1 cellular context compared by ENCODE assay signal in the genomic region with DNA sequence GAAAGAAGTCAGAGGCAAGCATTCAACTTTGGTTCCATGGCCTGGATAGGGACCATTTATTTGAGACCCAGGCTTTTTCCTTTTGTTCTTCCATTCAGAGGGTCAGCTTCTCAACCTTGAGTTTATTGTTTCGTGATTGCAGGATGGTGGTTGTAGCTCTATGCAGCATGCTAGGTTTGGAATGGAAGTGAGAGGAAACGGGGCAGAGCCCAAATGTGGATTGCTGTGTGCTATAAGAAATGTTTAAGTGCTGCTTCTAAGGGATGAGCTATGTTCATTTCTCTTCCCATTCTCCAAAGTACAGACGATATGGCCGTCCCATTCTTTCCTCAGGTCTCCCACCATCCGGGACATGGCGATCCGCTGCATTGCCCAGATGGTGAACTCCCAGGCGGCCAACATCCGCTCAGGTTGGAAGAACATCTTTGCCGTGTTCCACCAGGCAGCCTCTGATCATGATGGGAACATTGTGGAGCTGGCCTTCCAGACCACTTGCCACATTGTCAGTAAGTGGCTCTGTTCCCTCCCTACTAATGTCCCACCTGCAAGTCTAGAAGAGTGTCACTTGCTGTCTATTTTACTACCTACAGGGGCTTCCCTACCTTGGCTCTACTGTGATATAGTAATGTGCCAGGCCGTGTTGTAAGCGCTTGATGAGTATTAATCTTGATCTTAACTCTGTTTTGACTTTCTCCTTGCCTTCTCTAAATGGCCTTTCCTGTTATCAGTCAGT.
A peak's percentile ranks its signal among the peaks of the same experiment; 100 is the strongest.
TF ChIP-seq lines count a peak whose summit lies in the region.

No MANE protein-coding gene starts in this region.

TF ChIP-seq in HepG2, 621 proteins besides CTCF, POLR2A, EP300 and RAD21 (continues in another document):
- TF ChIP-seq, protein P1, sequence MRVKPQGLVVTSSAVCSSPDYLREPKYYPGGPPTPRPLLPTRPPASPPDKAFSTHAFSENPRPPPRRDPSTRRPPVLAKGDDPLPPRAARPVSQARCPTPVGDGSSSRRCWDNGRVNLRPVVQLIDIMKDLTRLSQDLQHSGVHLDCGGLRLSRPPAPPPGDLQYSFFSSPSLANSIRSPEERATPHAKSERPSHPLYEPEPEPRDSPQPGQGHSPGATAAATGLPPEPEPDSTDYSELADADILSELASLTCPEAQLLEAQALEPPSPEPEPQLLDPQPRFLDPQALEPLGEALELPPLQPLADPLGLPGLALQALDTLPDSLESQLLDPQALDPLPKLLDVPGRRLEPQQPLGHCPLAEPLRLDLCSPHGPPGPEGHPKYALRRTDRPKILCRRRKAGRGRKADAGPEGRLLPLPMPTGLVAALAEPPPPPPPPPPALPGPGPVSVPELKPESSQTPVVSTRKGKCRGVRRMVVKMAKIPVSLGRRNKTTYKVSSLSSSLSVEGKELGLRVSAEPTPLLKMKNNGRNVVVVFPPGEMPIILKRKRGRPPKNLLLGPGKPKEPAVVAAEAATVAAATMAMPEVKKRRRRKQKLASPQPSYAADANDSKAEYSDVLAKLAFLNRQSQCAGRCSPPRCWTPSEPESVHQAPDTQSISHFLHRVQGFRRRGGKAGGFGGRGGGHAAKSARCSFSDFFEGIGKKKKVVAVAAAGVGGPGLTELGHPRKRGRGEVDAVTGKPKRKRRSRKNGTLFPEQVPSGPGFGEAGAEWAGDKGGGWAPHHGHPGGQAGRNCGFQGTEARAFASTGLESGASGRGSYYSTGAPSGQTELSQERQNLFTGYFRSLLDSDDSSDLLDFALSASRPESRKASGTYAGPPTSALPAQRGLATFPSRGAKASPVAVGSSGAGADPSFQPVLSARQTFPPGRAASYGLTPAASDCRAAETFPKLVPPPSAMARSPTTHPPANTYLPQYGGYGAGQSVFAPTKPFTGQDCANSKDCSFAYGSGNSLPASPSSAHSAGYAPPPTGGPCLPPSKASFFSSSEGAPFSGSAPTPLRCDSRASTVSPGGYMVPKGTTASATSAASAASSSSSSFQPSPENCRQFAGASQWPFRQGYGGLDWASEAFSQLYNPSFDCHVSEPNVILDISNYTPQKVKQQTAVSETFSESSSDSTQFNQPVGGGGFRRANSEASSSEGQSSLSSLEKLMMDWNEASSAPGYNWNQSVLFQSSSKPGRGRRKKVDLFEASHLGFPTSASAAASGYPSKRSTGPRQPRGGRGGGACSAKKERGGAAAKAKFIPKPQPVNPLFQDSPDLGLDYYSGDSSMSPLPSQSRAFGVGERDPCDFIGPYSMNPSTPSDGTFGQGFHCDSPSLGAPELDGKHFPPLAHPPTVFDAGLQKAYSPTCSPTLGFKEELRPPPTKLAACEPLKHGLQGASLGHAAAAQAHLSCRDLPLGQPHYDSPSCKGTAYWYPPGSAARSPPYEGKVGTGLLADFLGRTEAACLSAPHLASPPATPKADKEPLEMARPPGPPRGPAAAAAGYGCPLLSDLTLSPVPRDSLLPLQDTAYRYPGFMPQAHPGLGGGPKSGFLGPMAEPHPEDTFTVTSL (CRISPR knock-in tag; IDR thresholded peaks at IDR 0.05; ENCODE audit: borderline replicate concordance) = no peak
- TF ChIP-seq, protein P2, sequence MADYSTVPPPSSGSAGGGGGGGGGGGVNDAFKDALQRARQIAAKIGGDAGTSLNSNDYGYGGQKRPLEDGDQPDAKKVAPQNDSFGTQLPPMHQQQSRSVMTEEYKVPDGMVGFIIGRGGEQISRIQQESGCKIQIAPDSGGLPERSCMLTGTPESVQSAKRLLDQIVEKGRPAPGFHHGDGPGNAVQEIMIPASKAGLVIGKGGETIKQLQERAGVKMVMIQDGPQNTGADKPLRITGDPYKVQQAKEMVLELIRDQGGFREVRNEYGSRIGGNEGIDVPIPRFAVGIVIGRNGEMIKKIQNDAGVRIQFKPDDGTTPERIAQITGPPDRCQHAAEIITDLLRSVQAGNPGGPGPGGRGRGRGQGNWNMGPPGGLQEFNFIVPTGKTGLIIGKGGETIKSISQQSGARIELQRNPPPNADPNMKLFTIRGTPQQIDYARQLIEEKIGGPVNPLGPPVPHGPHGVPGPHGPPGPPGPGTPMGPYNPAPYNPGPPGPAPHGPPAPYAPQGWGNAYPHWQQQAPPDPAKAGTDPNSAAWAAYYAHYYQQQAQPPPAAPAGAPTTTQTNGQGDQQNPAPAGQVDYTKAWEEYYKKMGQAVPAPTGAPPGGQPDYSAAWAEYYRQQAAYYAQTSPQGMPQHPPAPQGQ (CRISPR knock-in tag; IDR thresholded peaks at IDR 0.05; ENCODE audit: borderline replicate concordance) = 0 out of 2 replicates have a peak, but pooled peaks have one; percentile 26
- TF ChIP-seq, protein P3, sequence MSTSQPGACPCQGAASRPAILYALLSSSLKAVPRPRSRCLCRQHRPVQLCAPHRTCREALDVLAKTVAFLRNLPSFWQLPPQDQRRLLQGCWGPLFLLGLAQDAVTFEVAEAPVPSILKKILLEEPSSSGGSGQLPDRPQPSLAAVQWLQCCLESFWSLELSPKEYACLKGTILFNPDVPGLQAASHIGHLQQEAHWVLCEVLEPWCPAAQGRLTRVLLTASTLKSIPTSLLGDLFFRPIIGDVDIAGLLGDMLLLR (CRISPR knock-in tag; IDR thresholded peaks at IDR 0.05) = no peak
- TF ChIP-seq BRCA1 (CRISPR knock-in tag; IDR thresholded peaks at IDR 0.05) = no peak
- TF ChIP-seq ZNF44 (CRISPR knock-in tag; IDR thresholded peaks at IDR 0.05) = no peak
- TF ChIP-seq NFKB2 (CRISPR knock-in tag; IDR thresholded peaks at IDR 0.05; ENCODE audit: borderline replicate concordance) = no peak
- no peak for TF ChIP-seq ZBTB8A (CRISPR knock-in tag; IDR thresholded peaks at IDR 0.05; ENCODE audit: borderline replicate concordance, low read depth)
- TF ChIP-seq, protein P4, sequence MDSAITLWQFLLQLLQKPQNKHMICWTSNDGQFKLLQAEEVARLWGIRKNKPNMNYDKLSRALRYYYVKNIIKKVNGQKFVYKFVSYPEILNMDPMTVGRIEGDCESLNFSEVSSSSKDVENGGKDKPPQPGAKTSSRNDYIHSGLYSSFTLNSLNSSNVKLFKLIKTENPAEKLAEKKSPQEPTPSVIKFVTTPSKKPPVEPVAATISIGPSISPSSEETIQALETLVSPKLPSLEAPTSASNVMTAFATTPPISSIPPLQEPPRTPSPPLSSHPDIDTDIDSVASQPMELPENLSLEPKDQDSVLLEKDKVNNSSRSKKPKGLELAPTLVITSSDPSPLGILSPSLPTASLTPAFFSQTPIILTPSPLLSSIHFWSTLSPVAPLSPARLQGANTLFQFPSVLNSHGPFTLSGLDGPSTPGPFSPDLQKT (CRISPR knock-in tag; IDR thresholded peaks at IDR 0.05; ENCODE audit: borderline replicate concordance) = no peak
- no peak for TF ChIP-seq PRPF4 (IDR thresholded peaks at IDR 0.05; ENCODE audit: low read depth, low read length, poor library complexity, severe bottlenecking)
- no peak for TF ChIP-seq ZSCAN31 (CRISPR knock-in tag; IDR thresholded peaks at IDR 0.05; ENCODE audit: low read depth)
- TF ChIP-seq, protein P5, sequence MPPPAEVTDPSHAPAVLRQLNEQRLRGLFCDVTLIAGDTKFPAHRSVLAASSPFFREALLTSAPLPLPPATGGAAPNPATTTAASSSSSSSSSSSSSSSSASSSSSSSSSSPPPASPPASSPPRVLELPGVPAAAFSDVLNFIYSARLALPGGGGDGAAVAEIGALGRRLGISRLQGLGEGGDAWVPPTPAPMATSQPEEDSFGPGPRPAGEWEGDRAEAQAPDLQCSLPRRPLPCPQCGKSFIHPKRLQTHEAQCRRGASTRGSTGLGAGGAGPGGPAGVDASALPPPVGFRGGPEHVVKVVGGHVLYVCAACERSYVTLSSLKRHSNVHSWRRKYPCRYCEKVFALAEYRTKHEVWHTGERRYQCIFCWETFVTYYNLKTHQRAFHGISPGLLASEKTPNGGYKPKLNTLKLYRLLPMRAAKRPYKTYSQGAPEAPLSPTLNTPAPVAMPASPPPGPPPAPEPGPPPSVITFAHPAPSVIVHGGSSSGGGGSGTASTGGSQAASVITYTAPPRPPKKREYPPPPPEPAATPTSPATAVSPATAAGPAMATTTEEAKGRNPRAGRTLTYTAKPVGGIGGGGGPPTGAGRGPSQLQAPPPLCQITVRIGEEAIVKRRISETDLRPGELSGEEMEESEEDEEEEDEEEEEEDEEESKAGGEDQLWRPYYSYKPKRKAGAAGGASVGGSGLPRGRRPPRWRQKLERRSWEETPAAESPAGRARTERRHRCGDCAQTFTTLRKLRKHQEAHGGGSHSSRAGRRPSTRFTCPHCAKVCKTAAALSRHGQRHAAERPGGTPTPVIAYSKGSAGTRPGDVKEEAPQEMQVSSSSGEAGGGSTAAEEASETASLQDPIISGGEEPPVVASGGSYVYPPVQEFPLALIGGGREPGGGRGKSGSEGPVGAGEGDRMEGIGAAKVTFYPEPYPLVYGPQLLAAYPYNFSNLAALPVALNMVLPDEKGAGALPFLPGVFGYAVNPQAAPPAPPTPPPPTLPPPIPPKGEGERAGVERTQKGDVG (CRISPR knock-in tag; IDR thresholded peaks at IDR 0.05; ENCODE audit: borderline replicate concordance) = peak; percentile 85; the same call in 1 of the 2 replicates
- TF ChIP-seq HOXA7 (CRISPR knock-in tag; IDR thresholded peaks at IDR 0.05) = no peak
- TF ChIP-seq KLF6 (CRISPR knock-in tag; IDR thresholded peaks at IDR 0.05) = no peak
- TF ChIP-seq, protein P6, sequence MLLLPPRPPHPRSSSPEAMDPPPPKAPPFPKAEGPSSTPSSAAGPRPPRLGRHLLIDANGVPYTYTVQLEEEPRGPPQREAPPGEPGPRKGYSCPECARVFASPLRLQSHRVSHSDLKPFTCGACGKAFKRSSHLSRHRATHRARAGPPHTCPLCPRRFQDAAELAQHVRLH (CRISPR knock-in tag; IDR thresholded peaks at IDR 0.05; ENCODE audit: borderline replicate concordance, low read depth) = no peak
- TF ChIP-seq, protein P7, sequence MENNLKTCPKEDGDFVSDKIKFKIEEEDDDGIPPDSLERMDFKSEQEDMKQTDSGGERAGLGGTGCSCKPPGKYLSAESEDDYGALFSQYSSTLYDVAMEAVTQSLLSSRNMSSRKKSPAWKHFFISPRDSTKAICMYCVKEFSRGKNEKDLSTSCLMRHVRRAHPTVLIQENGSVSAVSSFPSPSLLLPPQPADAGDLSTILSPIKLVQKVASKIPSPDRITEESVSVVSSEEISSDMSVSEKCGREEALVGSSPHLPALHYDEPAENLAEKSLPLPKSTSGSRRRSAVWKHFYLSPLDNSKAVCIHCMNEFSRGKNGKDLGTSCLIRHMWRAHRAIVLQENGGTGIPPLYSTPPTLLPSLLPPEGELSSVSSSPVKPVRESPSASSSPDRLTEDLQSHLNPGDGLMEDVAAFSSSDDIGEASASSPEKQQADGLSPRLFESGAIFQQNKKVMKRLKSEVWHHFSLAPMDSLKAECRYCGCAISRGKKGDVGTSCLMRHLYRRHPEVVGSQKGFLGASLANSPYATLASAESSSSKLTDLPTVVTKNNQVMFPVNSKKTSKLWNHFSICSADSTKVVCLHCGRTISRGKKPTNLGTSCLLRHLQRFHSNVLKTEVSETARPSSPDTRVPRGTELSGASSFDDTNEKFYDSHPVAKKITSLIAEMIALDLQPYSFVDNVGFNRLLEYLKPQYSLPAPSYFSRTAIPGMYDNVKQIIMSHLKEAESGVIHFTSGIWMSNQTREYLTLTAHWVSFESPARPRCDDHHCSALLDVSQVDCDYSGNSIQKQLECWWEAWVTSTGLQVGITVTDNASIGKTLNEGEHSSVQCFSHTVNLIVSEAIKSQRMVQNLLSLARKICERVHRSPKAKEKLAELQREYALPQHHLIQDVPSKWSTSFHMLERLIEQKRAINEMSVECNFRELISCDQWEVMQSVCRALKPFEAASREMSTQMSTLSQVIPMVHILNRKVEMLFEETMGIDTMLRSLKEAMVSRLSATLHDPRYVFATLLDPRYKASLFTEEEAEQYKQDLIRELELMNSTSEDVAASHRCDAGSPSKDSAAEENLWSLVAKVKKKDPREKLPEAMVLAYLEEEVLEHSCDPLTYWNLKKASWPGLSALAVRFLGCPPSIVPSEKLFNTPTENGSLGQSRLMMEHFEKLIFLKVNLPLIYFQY (CRISPR knock-in tag; IDR thresholded peaks at IDR 0.05; ENCODE audit: borderline replicate concordance) = no peak
- TF ChIP-seq PCBP1 (IDR thresholded peaks at IDR 0.05; ENCODE audit: borderline replicate concordance, low read depth, low read length) = no peak
- TF ChIP-seq PHF5A (CRISPR knock-in tag; IDR thresholded peaks at IDR 0.05; ENCODE audit: low read depth, unreplicated experiment) = no peak
- no peak for TF ChIP-seq TSC22D2 (CRISPR knock-in tag; IDR thresholded peaks at IDR 0.05; ENCODE audit: borderline replicate concordance)
- no peak for TF ChIP-seq ZSCAN22 (CRISPR knock-in tag; IDR thresholded peaks at IDR 0.05)
- TF ChIP-seq SYNCRIP (IDR thresholded peaks at IDR 0.05; ENCODE audit: insufficient read depth, low read depth, low read length) = no peak
- TF ChIP-seq SOX6 (IDR thresholded peaks at IDR 0.05) = no peak
- peak; percentile 30; the same call in 1 of the 2 replicates for TF ChIP-seq SOX6 (CRISPR knock-in tag; IDR thresholded peaks at IDR 0.05)
- TF ChIP-seq RFX3 (CRISPR knock-in tag; IDR thresholded peaks at IDR 0.05) = no peak
- TF ChIP-seq, protein P8, sequence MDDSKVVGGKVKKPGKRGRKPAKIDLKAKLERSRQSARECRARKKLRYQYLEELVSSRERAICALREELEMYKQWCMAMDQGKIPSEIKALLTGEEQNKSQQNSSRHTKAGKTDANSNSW (CRISPR knock-in tag; IDR thresholded peaks at IDR 0.05; ENCODE audit: borderline replicate concordance) = no peak
- TF ChIP-seq DR1 (CRISPR knock-in tag; IDR thresholded peaks at IDR 0.05) = no peak
- TF ChIP-seq NFRKB (IDR thresholded peaks at IDR 0.05) = no peak
- no peak for TF ChIP-seq DPF2 (CRISPR knock-in tag; IDR thresholded peaks at IDR 0.05; ENCODE audit: borderline replicate concordance, low read depth)
- 0 out of 2 replicates have a peak, but pooled peaks have one; percentile 69 for TF ChIP-seq CHCHD3 (CRISPR knock-in tag; IDR thresholded peaks at IDR 0.05)
- TF ChIP-seq ZBTB38 (CRISPR knock-in tag; IDR thresholded peaks at IDR 0.05) = peak; percentile 69
- TF ChIP-seq IRF2 (CRISPR knock-in tag; IDR thresholded peaks at IDR 0.05) = no peak
- TF ChIP-seq SIX4 (CRISPR knock-in tag; IDR thresholded peaks at IDR 0.05) = no peak; the same call in 1 of the 2 replicates
- TF ChIP-seq, protein P9, sequence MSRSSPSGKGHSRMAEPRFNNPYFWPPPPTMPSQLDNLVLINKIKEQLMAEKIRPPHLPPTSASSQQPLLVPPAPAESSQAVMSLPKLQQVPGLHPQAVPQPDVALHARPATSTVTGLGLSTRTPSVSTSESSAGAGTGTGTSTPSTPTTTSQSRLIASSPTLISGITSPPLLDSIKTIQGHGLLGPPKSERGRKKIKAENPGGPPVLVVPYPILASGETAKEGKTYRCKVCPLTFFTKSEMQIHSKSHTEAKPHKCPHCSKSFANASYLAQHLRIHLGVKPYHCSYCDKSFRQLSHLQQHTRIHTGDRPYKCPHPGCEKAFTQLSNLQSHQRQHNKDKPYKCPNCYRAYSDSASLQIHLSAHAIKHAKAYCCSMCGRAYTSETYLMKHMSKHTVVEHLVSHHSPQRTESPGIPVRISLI (CRISPR knock-in tag; IDR thresholded peaks at IDR 0.05; ENCODE audit: borderline replicate concordance) = no peak
- no peak for TF ChIP-seq ZFP36L2 (CRISPR knock-in tag; IDR thresholded peaks at IDR 0.05)
- no peak for TF ChIP-seq SALL2 (CRISPR knock-in tag; IDR thresholded peaks at IDR 0.05)
- no peak for TF ChIP-seq ZNF451 (CRISPR knock-in tag; IDR thresholded peaks at IDR 0.05)
- TF ChIP-seq, protein P10, sequence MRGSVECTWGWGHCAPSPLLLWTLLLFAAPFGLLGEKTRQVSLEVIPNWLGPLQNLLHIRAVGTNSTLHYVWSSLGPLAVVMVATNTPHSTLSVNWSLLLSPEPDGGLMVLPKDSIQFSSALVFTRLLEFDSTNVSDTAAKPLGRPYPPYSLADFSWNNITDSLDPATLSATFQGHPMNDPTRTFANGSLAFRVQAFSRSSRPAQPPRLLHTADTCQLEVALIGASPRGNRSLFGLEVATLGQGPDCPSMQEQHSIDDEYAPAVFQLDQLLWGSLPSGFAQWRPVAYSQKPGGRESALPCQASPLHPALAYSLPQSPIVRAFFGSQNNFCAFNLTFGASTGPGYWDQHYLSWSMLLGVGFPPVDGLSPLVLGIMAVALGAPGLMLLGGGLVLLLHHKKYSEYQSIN (CRISPR knock-in tag; IDR thresholded peaks at IDR 0.05; ENCODE audit: borderline replicate concordance) = no peak
- TF ChIP-seq TAF15 (IDR thresholded peaks at IDR 0.05; ENCODE audit: low read depth, low read length, poor library complexity, severe bottlenecking) = no peak
- no peak for TF ChIP-seq STAG1 (CRISPR knock-in tag; IDR thresholded peaks at IDR 0.05)
- no peak for TF ChIP-seq SRF (IDR thresholded peaks at IDR 0.05; ENCODE audit: low read depth, low read length)
